8 cellular contexts compared by ENCODE assay signal in the genomic region with DNA sequence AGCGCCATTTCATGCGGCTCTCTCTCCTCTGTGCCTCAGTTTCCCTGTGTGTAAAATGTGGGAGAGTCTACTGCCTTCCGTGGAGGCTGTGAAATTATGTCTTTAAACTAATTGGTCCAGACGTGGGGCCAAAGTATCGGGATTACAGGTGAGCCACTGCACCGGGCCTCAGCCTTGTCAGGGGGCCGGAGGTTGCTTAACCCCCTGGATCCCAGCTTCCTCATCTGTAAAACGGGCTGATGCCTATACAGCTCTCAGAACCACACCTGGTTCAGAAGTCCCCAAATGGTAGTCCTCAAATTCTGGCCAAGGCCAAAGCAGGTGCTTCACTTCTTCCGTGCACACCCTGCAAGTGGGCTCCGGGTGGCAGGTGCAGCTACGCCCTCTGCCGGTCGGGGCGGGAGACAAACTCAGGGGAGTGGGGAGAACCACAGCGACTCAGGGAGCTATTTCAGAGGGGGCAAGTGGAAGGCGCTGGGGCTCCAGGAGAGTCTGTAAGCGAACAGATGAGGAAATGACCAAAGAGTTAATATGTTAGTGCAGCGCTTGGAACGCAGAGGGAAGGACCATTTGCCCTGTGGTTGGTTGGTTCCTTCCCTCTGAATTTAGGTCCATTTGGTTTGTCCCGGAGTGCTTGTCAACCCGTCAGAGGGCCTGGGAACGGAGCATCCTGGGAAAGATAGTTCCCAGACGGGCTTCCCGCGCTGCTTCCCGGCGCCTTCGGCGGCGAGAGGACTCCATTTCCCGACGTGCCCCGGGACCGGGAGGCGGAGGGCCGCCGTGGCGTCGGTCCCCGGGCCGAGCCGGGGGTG. TPM values are rescaled to one million over a fixed set of nuclear protein-coding genes. Genes with fewer than 3 reads are reported as not detected.
DNase-seq lines count a peak whose midpoint lies in the region; ATAC-seq and TF ChIP-seq lines count a peak whose summit lies in the region.

Gene MGRN1, plus strand, starts transcription at position 812 of the 812 bp plus-strand sequence. CDS start 135 bp downstream, outside the sequence.

- peak within 1 kb of the TSS; percentile 56 for H3K27ac ChIP-seq in RWPE2 (ENCODE audit: poor library complexity, severe bottlenecking)

- DNase-seq in EL, result peak; percentile 97
- peak; percentile 92 for DNase-seq in H4 (ENCODE audit: low spot score)
- DNase-seq in LNCaP clone FGC (ENCODE audit: low read depth), result peak; percentile 95
- DNase-seq in RWPE2 (ENCODE audit: low spot score), result peak; percentile 96
- DNase-seq in activated T-helper 2 cell treated with anti-CD3 and anti-CD28 coated beads, Interferon-gamma antibody, Interleukin-2, Interleukin-4, amounts not matched to agents 10 μg/mL and 5 μg/mL and 100 μg/mL, durations not matched to agents 14 hours and 24 hours and 36 hours (ENCODE audit: low spot score), result peak; percentile 91
- peak; percentile 98 for DNase-seq in fibroblast of peridontal ligament (ENCODE audit: extremely low read depth)
- DNase-seq in natural killer cell, result peak; percentile 84
- peak; percentile 83 to 97 (median 90) for DNase-seq in stimulated activated naive CD4-positive, alpha-beta T cell (lab: John Stamatoyannopoulos, UW)

- peaks cover 32% of the 10 kb centered on the region for H3K36me3 Mint-ChIP-seq in activated T-helper 2 cell treated with anti-CD3 and anti-CD28 coated beads, Interferon-gamma antibody, Interleukin-2, Interleukin-4, amounts not matched to agents 10 μg/mL and 5 μg/mL and 100 μg/mL, durations not matched to agents 14 hours and 24 hours and 36 hours (ENCODE audit: low read depth)
- H3K36me3 Mint-ChIP-seq in natural killer cell, result no peaks in the 10 kb centered on the region

- peaks cover 11% of the 10 kb centered on the region for H3K36me3 ChIP-seq in RWPE2 (ENCODE audit: low read depth)

- H3K4me3 ChIP-seq in LNCaP clone FGC (ENCODE audit: low read depth, low read length) (peak within 1 kb of the TSS; percentile 95), RWPE2 (ENCODE audit: severe bottlenecking) (peak within 1 kb of the TSS; percentile 95)

- peak; percentile 92 for TF ChIP-seq CTCF in LNCaP clone FGC (IDR thresholded peaks at IDR 0.05; ENCODE audit: control insufficient read depth, extremely low read depth, insufficient read depth)
- peak; percentile 98 for TF ChIP-seq CTCF in RWPE2 (IDR thresholded peaks at IDR 0.05; ENCODE audit: poor library complexity, severe bottlenecking)
- TF ChIP-seq CTCF in natural killer cell (IDR thresholded peaks at IDR 0.05), result peak; percentile 88

- H3K27ac Mint-ChIP-seq in activated T-helper 2 cell treated with anti-CD3 and anti-CD28 coated beads, Interferon-gamma antibody, Interleukin-2, Interleukin-4, amounts not matched to agents 10 μg/mL and 5 μg/mL and 100 μg/mL, durations not matched to agents 14 hours and 24 hours and 36 hours, result peak within 1 kb of the TSS; percentile 97
- peak within 1 kb of the TSS; percentile 99 to 100 for H3K27ac Mint-ChIP-seq in natural killer cell

- no peaks in the 10 kb centered on the region for H3K9me3 Mint-ChIP-seq in activated T-helper 2 cell treated with anti-CD3 and anti-CD28 coated beads, Interferon-gamma antibody, Interleukin-2, Interleukin-4, amounts not matched to agents 10 μg/mL and 5 μg/mL and 100 μg/mL, durations not matched to agents 14 hours and 24 hours and 36 hours
- H3K9me3 Mint-ChIP-seq in natural killer cell, result no peaks in the 10 kb centered on the region

- no peaks in the 10 kb centered on the region for H3K27me3 Mint-ChIP-seq in activated T-helper 2 cell treated with anti-CD3 and anti-CD28 coated beads, Interferon-gamma antibody, Interleukin-2, Interleukin-4, amounts not matched to agents 10 μg/mL and 5 μg/mL and 100 μg/mL, durations not matched to agents 14 hours and 24 hours and 36 hours (ENCODE audit: low read depth)
- no peaks in the 10 kb centered on the region for H3K27me3 Mint-ChIP-seq in natural killer cell (ENCODE audit: low read depth in 2 of 2)

- ATAC-seq in RWPE2 (ENCODE audit: low read depth), result peak; percentile 96
- ATAC-seq in natural killer cell, result peak; percentile 74 to 92 (median 82)

- intact Hi-C loops in activated T-helper 2 cell treated with anti-CD3 and anti-CD28 coated beads, Interferon-gamma antibody, Interleukin-2, Interleukin-4, amounts not matched to agents 10 μg/mL and 5 μg/mL and 100 μg/mL, durations not matched to agents 14 hours and 24 hours and 36 hours (cut with micrococcal nuclease), result loop anchor here (1.0 to 2.0 kb wide), 2 partner anchors 8 to 145 kb away; no protein-coding TSS in a partner anchor
- intact Hi-C loops in natural killer cell (cut with micrococcal nuclease), result loop anchor here (1.0 kb wide), 1 partner anchor 8 kb away; no protein-coding TSS in a partner anchor

- H3K27me3 ChIP-seq in RWPE2 (ENCODE audit: insufficient read depth, poor library complexity, severe bottlenecking), result no peaks in the 10 kb centered on the region

- peak within 1 kb of the TSS; percentile 95 for H3K4me3 Mint-ChIP-seq in activated T-helper 2 cell treated with anti-CD3 and anti-CD28 coated beads, Interferon-gamma antibody, Interleukin-2, Interleukin-4, amounts not matched to agents 10 μg/mL and 5 μg/mL and 100 μg/mL, durations not matched to agents 14 hours and 24 hours and 36 hours (ENCODE audit: low read depth)
- peak within 1 kb of the TSS; percentile 98 for H3K4me3 Mint-ChIP-seq in natural killer cell

- no peaks in the 10 kb centered on the region for H3K9me3 ChIP-seq in RWPE2 (ENCODE audit: severe bottlenecking)

- peaks cover 4% of the 10 kb centered on the region for H3K4me1 ChIP-seq in RWPE2 (ENCODE audit: insufficient read depth, poor library complexity, severe bottlenecking)

- H3K4me1 Mint-ChIP-seq in activated T-helper 2 cell treated with anti-CD3 and anti-CD28 coated beads, Interferon-gamma antibody, Interleukin-2, Interleukin-4, amounts not matched to agents 10 μg/mL and 5 μg/mL and 100 μg/mL, durations not matched to agents 14 hours and 24 hours and 36 hours (ENCODE audit: low read depth), result peaks cover 25% of the 10 kb centered on the region
- H3K4me1 Mint-ChIP-seq in natural killer cell, result peaks cover 27 to 33% of the 10 kb centered on the region in 2 donors

RNA-seq across cellular contexts. Expression of gene MGRN1, which starts in this region (rescaled TPM):
- total RNA-seq in H4 (2014; rRNA removed; shearing (Covaris generic)), result 15.4 and 16.1 TPM in 2 replicates
- 124 TPM in 2 replicates for total RNA-seq in activated T-helper 2 cell treated with anti-CD3 and anti-CD28 coated beads, Interferon-gamma antibody, Interleukin-2, Interleukin-4, amounts not matched to agents 10 μg/mL and 5 μg/mL and 100 μg/mL, durations not matched to agents 14 hours and 24 hours and 36 hours
- 100 to 1,000 TPM; 102 to 106 (median 105) TPM for total RNA-seq in natural killer cell

Comparison
In these comparisons a context has a peak if more than half of its experiments do, and no peak if none do; other contexts are left out.
1. Peak in every context shown above with its lines: DNase-seq, ATAC-seq, H3K4me3 ChIP-seq and H3K27ac ChIP-seq.